ENCODE assay signal across 8 cellular contexts in the genomic region with DNA sequence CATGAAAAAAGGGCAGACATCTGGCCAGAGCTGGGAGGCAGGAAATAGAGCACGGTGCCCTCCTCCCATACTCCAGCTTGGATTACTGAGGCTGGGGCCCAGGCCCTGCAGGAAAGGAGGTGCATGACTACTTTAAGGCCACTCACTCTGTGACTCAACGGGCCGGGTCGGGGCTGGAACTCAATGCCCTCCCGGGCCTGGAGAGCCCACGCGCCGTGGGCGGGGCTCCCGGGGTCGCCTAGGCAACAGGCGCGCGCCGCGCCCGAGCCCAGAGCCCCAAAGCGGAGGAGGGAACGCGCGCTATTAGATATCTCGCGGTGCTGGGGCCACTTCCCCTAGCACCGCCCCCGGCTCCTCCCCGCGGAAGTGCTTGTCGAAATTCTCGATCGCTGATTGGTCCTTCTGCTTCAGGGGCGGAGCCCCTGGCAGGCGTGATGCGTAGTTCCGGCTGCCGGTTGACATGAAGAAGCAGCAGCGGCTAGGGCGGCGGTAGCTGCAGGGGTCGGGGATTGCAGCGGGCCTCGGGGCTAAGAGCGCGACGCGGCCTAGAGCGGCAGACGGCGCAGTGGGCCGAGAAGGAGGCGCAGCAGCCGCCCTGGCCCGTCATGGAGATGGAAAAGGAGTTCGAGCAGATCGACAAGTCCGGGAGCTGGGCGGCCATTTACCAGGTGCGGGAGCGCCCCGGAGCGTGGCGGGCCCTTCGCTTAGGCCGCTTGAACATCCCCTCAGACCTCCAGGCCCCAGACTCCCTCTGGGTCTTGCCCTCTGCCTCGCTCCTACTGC. TPM values are rescaled to one million over a fixed set of nuclear protein-coding genes. Genes with fewer than 3 reads are reported as not detected.
DNase-seq lines count a peak whose midpoint lies in the region; ATAC-seq lines count a peak whose summit lies in the region.

A gene (plus strand): TSS at position 461 of the 783 bp plus-strand sequence. CDS start 145 bp downstream, at position 606.

- H3K27me3 ChIP-seq in BLaER1 treated with 17β-estradiol and CSF1 and Interleukin-3, amounts not matched to agents 10 nM and 100 nM: no peaks in the 10 kb centered on the region

- H3K36me3 ChIP-seq in BLaER1 treated with 17β-estradiol and CSF1 and Interleukin-3, amounts not matched to agents 10 nM and 100 nM: peaks cover 0 to 16% (median 7%) of the 10 kb centered on the region in 11 experiments; a peak in 8 of 22 replicates

- H3K4me1 ChIP-seq in BLaER1 treated with 17β-estradiol and CSF1 and Interleukin-3, amounts not matched to agents 10 nM and 100 nM: peaks cover 42 to 52% (median 49%) of the 10 kb centered on the region in 10 experiments

- H3K4me2 ChIP-seq in BLaER1 treated with 17β-estradiol and CSF1 and Interleukin-3, amounts not matched to agents 10 nM and 100 nM: peak within 1 kb of the TSS; percentile 90 to 100 (median 96)

- DNase-seq in NCI-H748 (lab: John Stamatoyannopoulos, UW; ENCODE audit: unreplicated experiment) (peak; percentile 96), dedifferentiated amniotic fluid mesenchymal stem cell (ENCODE audit: extremely low spot score) (peak; percentile 99), left lobe of liver (ENCODE audit: low spot score) (peak; percentile 99)
- DNase-seq in activated CD4-positive, alpha-beta T cell treated with anti-CD3 and anti-CD28 coated beads, Interleukin-2, amount 50 U/mL, for 1 hour: peak; percentile 99
- peak; percentile 97 for DNase-seq in stimulated activated CD4-positive, alpha-beta T cell treated with anti-CD3 and anti-CD28 coated beads, Interleukin-2, amount 100 ng/mL, for 4 hours (ENCODE audit: low read depth)

- peak within 1 kb of the TSS; percentile 90 to 99 (median 96) for H3K9ac ChIP-seq in BLaER1 treated with 17β-estradiol and CSF1 and Interleukin-3, amounts not matched to agents 10 nM and 100 nM

- ATAC-seq in GM19328 (IDR thresholded peaks at IDR 0.05; ENCODE audit: unreplicated experiment): peak; percentile 92
- peak; percentile 84 for ATAC-seq in HG03520 (IDR thresholded peaks at IDR 0.05; ENCODE audit: unreplicated experiment)
- ATAC-seq in left lobe of liver: peak; percentile 96

- H4K20me1 ChIP-seq in BLaER1 treated with 17β-estradiol and CSF1 and Interleukin-3, amounts not matched to agents 10 nM and 100 nM: peaks cover 18 to 48% (median 45%) of the 10 kb centered on the region in 11 experiments; a peak in 20 of 22 replicates

- peak within 1 kb of the TSS; percentile 73 to 97 (median 94) for H3K4me3 ChIP-seq in BLaER1 treated with 17β-estradiol and CSF1 and Interleukin-3, amounts not matched to agents 10 nM and 100 nM

- H3K27ac ChIP-seq in BLaER1 treated with 17β-estradiol and CSF1 and Interleukin-3, amounts not matched to agents 10 nM and 100 nM: peak within 1 kb of the TSS; percentile 91 to 97 (median 94)

- no peaks in the 10 kb centered on the region for H3K9me3 ChIP-seq in BLaER1 treated with 17β-estradiol and CSF1 and Interleukin-3, amounts not matched to agents 10 nM and 100 nM (replicated peaks in 1 of 11)

RNA-seq across cellular contexts. Expression of the gene that starts here (rescaled TPM):
- 8.9 TPM for total RNA-seq in left lobe of liver

Comparison
In these comparisons a context has a peak if more than half of its experiments do, and no peak if none do; other contexts are left out.
1. Peak in every context shown above with its lines: DNase-seq, ATAC-seq, H3K4me3 ChIP-seq and H3K27ac ChIP-seq.